ENCODE assay signal across 28 cellular contexts in the genomic region with DNA sequence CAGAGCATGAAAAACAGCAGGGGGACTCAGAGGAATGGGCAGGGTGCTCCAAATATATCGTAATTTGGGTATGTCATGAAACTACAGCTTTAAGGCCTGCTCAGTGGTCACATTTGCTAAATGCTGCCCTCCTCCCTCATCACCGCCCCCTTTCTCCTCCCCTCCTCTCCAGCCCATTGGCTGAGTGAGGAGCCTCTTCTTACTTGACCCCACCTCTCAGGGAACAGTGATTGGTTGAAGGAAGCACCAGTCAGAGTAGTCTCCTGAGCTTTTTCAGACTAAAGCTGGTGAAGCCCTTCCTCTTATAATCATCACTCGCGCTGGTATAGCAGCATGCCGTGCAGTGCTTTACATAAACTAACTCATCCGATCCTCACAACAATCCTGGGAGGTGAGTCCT. TPM values are rescaled to one million over a fixed set of nuclear protein-coding genes. Genes with fewer than 3 reads are reported as not detected.
DNase-seq lines count a peak whose midpoint lies in the region; ATAC-seq, FAIRE-seq and TF ChIP-seq lines count a peak whose summit lies in the region.
"Had no signal": no experiment of that assay in that cellular context is flagged by ENCODE, and none has a peak within 500 bp of the region (broad histone marks: within the 10 kb centered on the region; RNA-seq: fewer than 3 reads in every experiment).

No MANE protein-coding gene starts in this region.

- H2AFZ ChIP-seq in Karpas-422 (ENCODE audit: low read length), result peak overlapping the region; percentile 80; the same call in 1 of the 2 replicates

- H3K9ac ChIP-seq in Karpas-422 (ENCODE audit: low read length), result peak overlapping the region; percentile 57
- H3K9ac ChIP-seq: SK-N-SH had no signal

- H3K9me3 Mint-ChIP-seq in activated T-helper 2 cell treated with anti-CD3 and anti-CD28 coated beads, Interferon-gamma antibody, Interleukin-2, Interleukin-4, amounts not matched to agents 10 μg/mL and 5 μg/mL and 100 μg/mL, durations not matched to agents 14 hours and 24 hours and 36 hours, result no peaks in the 10 kb centered on the region
- H3K9me3 Mint-ChIP-seq: CD4-positive, CD25-positive, alpha-beta regulatory T cell; HFFc6; T-cell had no signal

- H3K4me1 Mint-ChIP-seq in activated T-helper 2 cell treated with anti-CD3 and anti-CD28 coated beads, Interferon-gamma antibody, Interleukin-2, Interleukin-4, amounts not matched to agents 10 μg/mL and 5 μg/mL and 100 μg/mL, durations not matched to agents 14 hours and 24 hours and 36 hours (ENCODE audit: low read depth), result peaks cover 3% of the 10 kb centered on the region

- H3K9me3 ChIP-seq in Karpas-422 (ENCODE audit: low read length), result no peaks in the 10 kb centered on the region
- H3K9me3 ChIP-seq: A549, BE2C, MG63, SK-N-SH had no signal

- in situ Hi-C loops in Caki2 (cut with HindIII; ENCODE audit: low pct_unique_long_range_greater_than_20kb, low sequenced_read_pairs), result no loop called here

- H3K4me1 ChIP-seq in Karpas-422 (ENCODE audit: low read length), result peaks cover 39% of the 10 kb centered on the region
- H3K4me1 ChIP-seq: A549, BE2C had no signal

- H3K9me2 ChIP-seq in Karpas-422 (replicated peaks; ENCODE audit: insufficient read depth, low read length), result no peaks in the 10 kb centered on the region
- H3K9me2 ChIP-seq: SK-N-SH had no signal

- DNase-seq in Caki2 (ENCODE audit: low read depth) (peak; percentile 10), GM12891 (ENCODE audit: insufficient read length, low spot score) (no peak), Karpas-422 (peak; percentile 95), NCI-H1105 treated with DMSO at 0.1 percent for 48 hours (lab: John Stamatoyannopoulos, UW) (no peak), GM19238 (ENCODE audit: insufficient read length, low spot score) (no peak)
- DNase-seq in activated T-helper 2 cell treated with anti-CD3 and anti-CD28 coated beads, Interferon-gamma antibody, Interleukin-2, Interleukin-4, amounts not matched to agents 10 μg/mL and 5 μg/mL and 100 μg/mL, durations not matched to agents 14 hours and 24 hours and 36 hours (ENCODE audit: low spot score), result peak; percentile 3
- DNase-seq: BE2C; CD4-positive, CD25-positive, alpha-beta regulatory T cell; COR-L47; DMS 273 treated with DMSO at 0.1 percent for 48 hours; DMS79 treated with DMSO at 0.1 percent for 48 hours; HFFc6; MG63; NCI-H1092; NCI-H1436 treated with DMSO at 0.1 percent for 48 hours; NCI-H1930; NCI-H2227 treated with DMSO at 0.1 percent for 48 hours; NCI-H510A treated with DMSO at 0.1 percent for 48 hours; NCI-H748 treated with DMSO at 0.1 percent for 48 hours; SHP77 treated with DMSO at 0.1 percent for 48 hours; SK-N-SH; T-cell had no signal

- no peaks in the 10 kb centered on the region for H3K79me2 ChIP-seq in Karpas-422 (ENCODE audit: low read length)

- peak overlapping the region; percentile 50 for H3K27ac ChIP-seq in Karpas-422 (ENCODE audit: low read length)
- H3K27ac ChIP-seq: A549, RWPE1 had no signal

- peak overlapping the region; percentile 56 for H3K4me2 ChIP-seq in Karpas-422 (ENCODE audit: low read depth, low read length, poor library complexity, severe bottlenecking)
- H3K4me2 ChIP-seq: A549, SK-N-SH had no signal

- peaks cover 26% of the 10 kb centered on the region for H3K27me3 Mint-ChIP-seq in activated T-helper 2 cell treated with anti-CD3 and anti-CD28 coated beads, Interferon-gamma antibody, Interleukin-2, Interleukin-4, amounts not matched to agents 10 μg/mL and 5 μg/mL and 100 μg/mL, durations not matched to agents 14 hours and 24 hours and 36 hours (ENCODE audit: low read depth)

- H3K27me3 ChIP-seq in Karpas-422 (ENCODE audit: low read length), result no peaks in the 10 kb centered on the region
- H3K27me3 ChIP-seq: BE2C, MG63 had no signal

- no peaks in the 10 kb centered on the region for H4K20me1 ChIP-seq in Karpas-422 (ENCODE audit: insufficient read depth, low read depth, low read length)

- no peak overlapping the region for H3K4me3 Mint-ChIP-seq in activated T-helper 2 cell treated with anti-CD3 and anti-CD28 coated beads, Interferon-gamma antibody, Interleukin-2, Interleukin-4, amounts not matched to agents 10 μg/mL and 5 μg/mL and 100 μg/mL, durations not matched to agents 14 hours and 24 hours and 36 hours (ENCODE audit: low read depth)
- H3K4me3 Mint-ChIP-seq: CD4-positive, CD25-positive, alpha-beta regulatory T cell; HFFc6; T-cell had no signal

- H3K4me3 ChIP-seq in Karpas-422 (ENCODE audit: low read length), result peak overlapping the region; percentile 57
- H3K4me3 ChIP-seq: A549, MG63 had no signal

- no peak for ATAC-seq in HG02840 (IDR thresholded peaks at IDR 0.05; ENCODE audit: low FRiP score, unreplicated experiment)
- ATAC-seq in SK-N-SH treated with all-trans-retinoic acid at 6 μM for 48 hours, result no peak
- ATAC-seq: T-cell had no signal

- intact Hi-C loops in activated T-helper 2 cell treated with anti-CD3 and anti-CD28 coated beads, Interferon-gamma antibody, Interleukin-2, Interleukin-4, amounts not matched to agents 10 μg/mL and 5 μg/mL and 100 μg/mL, durations not matched to agents 14 hours and 24 hours and 36 hours (cut with micrococcal nuclease), result no loop called here

- no peak overlapping the region for H3K27ac Mint-ChIP-seq in activated T-helper 2 cell treated with anti-CD3 and anti-CD28 coated beads, Interferon-gamma antibody, Interleukin-2, Interleukin-4, amounts not matched to agents 10 μg/mL and 5 μg/mL and 100 μg/mL, durations not matched to agents 14 hours and 24 hours and 36 hours
- H3K27ac Mint-ChIP-seq: CD4-positive, CD25-positive, alpha-beta regulatory T cell; HFFc6; T-cell had no signal

- H3K36me3 Mint-ChIP-seq in activated T-helper 2 cell treated with anti-CD3 and anti-CD28 coated beads, Interferon-gamma antibody, Interleukin-2, Interleukin-4, amounts not matched to agents 10 μg/mL and 5 μg/mL and 100 μg/mL, durations not matched to agents 14 hours and 24 hours and 36 hours (ENCODE audit: low read depth), result no peaks in the 10 kb centered on the region
- H3K36me3 Mint-ChIP-seq: T-cell had no signal

- FAIRE-seq in GM12891 (lab: Jason Lieb, UNC), result peak; percentile 51
- FAIRE-seq: A549, H1 had no signal

- no peaks in the 10 kb centered on the region for H3K36me3 ChIP-seq in Karpas-422 (ENCODE audit: insufficient read depth, low read length)
- H3K36me3 ChIP-seq: BE2C, MG63 had no signal

- TF ChIP-seq POLR2A in GM12891 (IDR thresholded peaks at IDR 0.05; ENCODE audit: low read depth, low read length), result no peak

TF ChIP-seq in GM12891, 5 proteins besides CTCF, POLR2A, EP300 and RAD21:
- TF ChIP-seq POU2F2 (IDR thresholded peaks at IDR 0.05; ENCODE audit: low read depth, low read length) (no peak), TAF1 (IDR thresholded peaks at IDR 0.05; ENCODE audit: low read depth, low read length) (no peak), PAX5 (IDR thresholded peaks at IDR 0.05; ENCODE audit: insufficient read depth, low read length, severe bottlenecking) (no peak), SPI1 (IDR thresholded peaks at IDR 0.05; ENCODE audit: low read depth, low read length) (no peak), POLR2AphosphoS5 (IDR thresholded peaks at IDR 0.05; ENCODE audit: low read depth, low read length) (no peak)
TF ChIP-seq in GM12891: peak in this region for 0.

TF ChIP-seq in SK-N-SH treated with all-trans-retinoic acid at 6 μM for 48 hours, 23 proteins besides CTCF, POLR2A, EP300 and RAD21 (continues in another document):
- TF ChIP-seq ZNF70 (CRISPR knock-in tag; IDR thresholded peaks at IDR 0.05) (no peak), OSR1 (CRISPR knock-in tag; IDR thresholded peaks at IDR 0.05) (no peak)
- TF ChIP-seq, protein P1, sequence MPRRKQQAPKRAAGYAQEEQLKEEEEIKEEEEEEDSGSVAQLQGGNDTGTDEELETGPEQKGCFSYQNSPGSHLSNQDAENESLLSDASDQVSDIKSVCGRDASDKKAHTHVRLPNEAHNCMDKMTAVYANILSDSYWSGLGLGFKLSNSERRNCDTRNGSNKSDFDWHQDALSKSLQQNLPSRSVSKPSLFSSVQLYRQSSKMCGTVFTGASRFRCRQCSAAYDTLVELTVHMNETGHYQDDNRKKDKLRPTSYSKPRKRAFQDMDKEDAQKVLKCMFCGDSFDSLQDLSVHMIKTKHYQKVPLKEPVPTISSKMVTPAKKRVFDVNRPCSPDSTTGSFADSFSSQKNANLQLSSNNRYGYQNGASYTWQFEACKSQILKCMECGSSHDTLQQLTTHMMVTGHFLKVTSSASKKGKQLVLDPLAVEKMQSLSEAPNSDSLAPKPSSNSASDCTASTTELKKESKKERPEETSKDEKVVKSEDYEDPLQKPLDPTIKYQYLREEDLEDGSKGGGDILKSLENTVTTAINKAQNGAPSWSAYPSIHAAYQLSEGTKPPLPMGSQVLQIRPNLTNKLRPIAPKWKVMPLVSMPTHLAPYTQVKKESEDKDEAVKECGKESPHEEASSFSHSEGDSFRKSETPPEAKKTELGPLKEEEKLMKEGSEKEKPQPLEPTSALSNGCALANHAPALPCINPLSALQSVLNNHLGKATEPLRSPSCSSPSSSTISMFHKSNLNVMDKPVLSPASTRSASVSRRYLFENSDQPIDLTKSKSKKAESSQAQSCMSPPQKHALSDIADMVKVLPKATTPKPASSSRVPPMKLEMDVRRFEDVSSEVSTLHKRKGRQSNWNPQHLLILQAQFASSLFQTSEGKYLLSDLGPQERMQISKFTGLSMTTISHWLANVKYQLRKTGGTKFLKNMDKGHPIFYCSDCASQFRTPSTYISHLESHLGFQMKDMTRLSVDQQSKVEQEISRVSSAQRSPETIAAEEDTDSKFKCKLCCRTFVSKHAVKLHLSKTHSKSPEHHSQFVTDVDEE (CRISPR knock-in tag; IDR thresholded peaks at IDR 0.05), result no peak
- TF ChIP-seq, protein P2, sequence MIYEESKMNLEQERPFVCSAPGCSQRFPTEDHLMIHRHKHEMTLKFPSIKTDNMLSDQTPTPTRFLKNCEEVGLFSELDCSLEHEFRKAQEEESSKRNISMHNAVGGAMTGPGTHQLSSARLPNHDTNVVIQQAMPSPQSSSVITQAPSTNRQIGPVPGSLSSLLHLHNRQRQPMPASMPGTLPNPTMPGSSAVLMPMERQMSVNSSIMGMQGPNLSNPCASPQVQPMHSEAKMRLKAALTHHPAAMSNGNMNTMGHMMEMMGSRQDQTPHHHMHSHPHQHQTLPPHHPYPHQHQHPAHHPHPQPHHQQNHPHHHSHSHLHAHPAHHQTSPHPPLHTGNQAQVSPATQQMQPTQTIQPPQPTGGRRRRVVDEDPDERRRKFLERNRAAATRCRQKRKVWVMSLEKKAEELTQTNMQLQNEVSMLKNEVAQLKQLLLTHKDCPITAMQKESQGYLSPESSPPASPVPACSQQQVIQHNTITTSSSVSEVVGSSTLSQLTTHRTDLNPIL (CRISPR knock-in tag; IDR thresholded peaks at IDR 0.05; ENCODE audit: low read depth), result no peak

RNA-seq across cellular contexts. Expression of a gene that starts 10.0 kb away (rescaled TPM):
- total RNA-seq in Caki2 (2014; rRNA removed; shearing (Covaris generic); ENCODE audit: low replicate concordance), result 27.5 and 59.8 TPM in 2 replicates
- polyA plus RNA-seq in GM12891 (2012; ENCODE audit: low read depth, missing spikeins), result 1.6 TPM
- total RNA-seq in Karpas-422 (2014; rRNA removed; shearing (Covaris generic); ENCODE audit: low replicate concordance), result not detected in 2 replicates
- total RNA-seq in activated T-helper 2 cell treated with anti-CD3 and anti-CD28 coated beads, Interferon-gamma antibody, Interleukin-2, Interleukin-4, amounts not matched to agents 10 μg/mL and 5 μg/mL and 100 μg/mL, durations not matched to agents 14 hours and 24 hours and 36 hours, result 0.41 and 0.44 TPM in 2 replicates
- total RNA-seq: CD4-positive, CD25-positive, alpha-beta regulatory T cell; LHCN-M2 had no signal

Comparison
In these comparisons a context has a peak if more than half of its experiments do, and no peak if none do; other contexts are left out.
1. DNase-seq: peak in Caki2 (single experiment), Karpas-422 (single experiment) and activated T-helper 2 cell treated with anti-CD3 and anti-CD28 coated beads, Interferon-gamma antibody, Interleukin-2, Interleukin-4, amounts not matched to agents 10 μg/mL and 5 μg/mL and 100 μg/mL, durations not matched to agents 14 hours and 24 hours and 36 hours (single experiment); none in GM12891 (single experiment), NCI-H1105 treated with DMSO at 0.1 percent for 48 hours (single experiment) and GM19238 (single experiment).
2. RNA of a gene that starts 10.0 kb away (total RNA-seq): 27.5 to 59.8 TPM in Caki2; 0.41 to 0.44 TPM in activated T-helper 2 cell treated with anti-CD3 and anti-CD28 coated beads, Interferon-gamma antibody, Interleukin-2, Interleukin-4, amounts not matched to agents 10 μg/mL and 5 μg/mL and 100 μg/mL, durations not matched to agents 14 hours and 24 hours and 36 hours and not detected in Karpas-422; every median in the first group is over 10 times any median in the second.